ENCODE assay signal across 2 cellular contexts in genomic region chr6:27633221-27633688, GRCh38.
TF ChIP-seq lines count a peak whose summit lies in the region.
"Not testable (repeated sequence)": the region's sequence is repeated elsewhere in the genome, so short reads cannot be mapped to it uniquely, and the experiment has no call there.

No MANE protein-coding gene starts in this region.

TF ChIP-seq in HEK293, 187 proteins besides CTCF, POLR2A, EP300 and RAD21 (continued from another document and continues in another):
- TF ChIP-seq ZNF449 (tag by site-specific recombination; IDR thresholded peaks at IDR 0.05) = peak; percentile 27; the same call in 1 of the 2 replicates
- peak; percentile 54; the same call in 1 of the 2 replicates for TF ChIP-seq ZNF610 (tag by site-specific recombination; IDR thresholded peaks at IDR 0.05; ENCODE audit: borderline replicate concordance)
- peak; percentile 59 for TF ChIP-seq PRDM10 (tag by site-specific recombination; IDR thresholded peaks at IDR 0.05)
- TF ChIP-seq ZBTB44 (tag by site-specific recombination; IDR thresholded peaks at IDR 0.05) = peak; percentile 18; the same call in 1 of the 2 replicates
- TF ChIP-seq WT1 (tag by site-specific recombination; IDR thresholded peaks at IDR 0.05) = peak; percentile 89
- TF ChIP-seq SETDB1 (IDR thresholded peaks at IDR 0.05; ENCODE audit: insufficient read length, low read length) = peak; percentile 94
- TF ChIP-seq GLIS2 (tag by site-specific recombination; IDR thresholded peaks at IDR 0.05) = peak; percentile 67
- TF ChIP-seq ZNF580 (tag by site-specific recombination; IDR thresholded peaks at IDR 0.05) = peak; percentile 81; the same call in 1 of the 2 replicates
- peak; percentile 73 for TF ChIP-seq ZEB2 (tag by site-specific recombination; IDR thresholded peaks at IDR 0.05)
- TF ChIP-seq ZNF654 (tag by site-specific recombination; IDR thresholded peaks at IDR 0.05; ENCODE audit: low read depth) = peak; percentile 21; the same call in 1 of the 2 replicates
- peak; percentile 97 for TF ChIP-seq BCL11A (tag by site-specific recombination; IDR thresholded peaks at IDR 0.05; ENCODE audit: low read depth)
- TF ChIP-seq ZNF24 (tag by site-specific recombination; IDR thresholded peaks at IDR 0.05) = peak; percentile 96
- peak; percentile 46; the same call in 1 of the 2 replicates for TF ChIP-seq ZFP69B (tag by site-specific recombination; IDR thresholded peaks at IDR 0.05)
- peak; percentile 91 for TF ChIP-seq KLF10 (tag by site-specific recombination; IDR thresholded peaks at IDR 0.05)
- peak; percentile 54; the same call in 1 of the 2 replicates for TF ChIP-seq HIC1 (tag by site-specific recombination; IDR thresholded peaks at IDR 0.05)
- peak; percentile 92 for TF ChIP-seq ZNF324 (tag by site-specific recombination; IDR thresholded peaks at IDR 0.05)
- peak; percentile 18; the same call in 1 of the 2 replicates for TF ChIP-seq ZNF623 (tag by site-specific recombination; IDR thresholded peaks at IDR 0.05)
- TF ChIP-seq ZNF394 (tag by site-specific recombination; IDR thresholded peaks at IDR 0.05; ENCODE audit: borderline replicate concordance) = peak; percentile 60; the same call in 1 of the 2 replicates

TF ChIP-seq in K562, 482 proteins besides CTCF, POLR2A, EP300 and RAD21 (continued from another document and continues in another):
- TF ChIP-seq ZBTB33 (CRISPR knock-in tag; IDR thresholded peaks at IDR 0.05) (peak; percentile 62; the same call in 1 of the 2 replicates), JUN (IDR thresholded peaks at IDR 0.05; ENCODE audit: borderline replicate concordance, low read depth, low read length) (peak; percentile 92), JUN (CRISPR knock-in tag; IDR thresholded peaks at IDR 0.05; ENCODE audit: borderline replicate concordance) (0 out of 2 replicates have a peak, but pooled peaks have one; percentile 58), DMBX1 (CRISPR knock-in tag; IDR thresholded peaks at IDR 0.05; ENCODE audit: borderline replicate concordance) (peak; percentile 76), TFE3 (CRISPR knock-in tag; IDR thresholded peaks at IDR 0.05) (peak; percentile 29), MYBL2 (IDR thresholded peaks at IDR 0.05; ENCODE audit: low read depth) (peak; percentile 68; the same call in 1 of the 2 replicates), HLTF (IDR thresholded peaks at IDR 0.05) (0 out of 2 replicates have a peak, but pooled peaks have one; percentile 75), DPF2 (IDR thresholded peaks at IDR 0.05) (peak; percentile 95), ZBED1 (IDR thresholded peaks at IDR 0.05) (0 out of 2 replicates have a peak, but pooled peaks have one; percentile 44), SP1 (CRISPR knock-in tag; IDR thresholded peaks at IDR 0.05) (peak; percentile 45; the same call in 1 of the 2 replicates), TAF9B (IDR thresholded peaks at IDR 0.05; ENCODE audit: partially characterized antibody) (peak; percentile 96), TRIM24 (IDR thresholded peaks at IDR 0.05) (peak; percentile 98 to 99), GATAD2A (IDR thresholded peaks at IDR 0.05) (peak; percentile 45; the same call in 1 of the 2 replicates), ZNF212 (CRISPR knock-in tag; IDR thresholded peaks at IDR 0.05) (0 out of 2 replicates have a peak, but pooled peaks have one; percentile 19), TEAD2 (tag; IDR thresholded peaks at IDR 0.05) (peak; percentile 67; the same call in 1 of the 2 replicates), NEUROD1 (IDR thresholded peaks at IDR 0.05; ENCODE audit: borderline replicate concordance, low read depth, low read length, partially characterized antibody) (peak; percentile 53), NRF1 (conservative IDR thresholded peaks at IDR 0.05 in 1 of 2, IDR thresholded peaks at IDR 0.05 in 1 of 2) (peak in 1 of 2 experiments; percentile 25; a peak in 1 of 4 replicates), MEF2D (tag; conservative IDR thresholded peaks at IDR 0.05; ENCODE audit: low read depth) (0 out of 2 replicates have a peak, but pooled peaks have one; percentile 26), USF1 (CRISPR knock-in tag; IDR thresholded peaks at IDR 0.05) (peak; percentile 75), TEAD1 (CRISPR knock-in tag; IDR thresholded peaks at IDR 0.05) (peak; percentile 95 to 98), ZNF280A (IDR thresholded peaks at IDR 0.05; ENCODE audit: low read depth, partially characterized antibody) (peak; percentile 92), RNF2 (IDR thresholded peaks at IDR 0.05) (peak; percentile 25; the same call in 1 of the 2 replicates), ZNF57 (CRISPR knock-in tag; IDR thresholded peaks at IDR 0.05) (peak; percentile 97), GABPB1 (CRISPR knock-in tag; IDR thresholded peaks at IDR 0.05) (0 out of 2 replicates have a peak, but pooled peaks have one; percentile 29), BHLHE40 (IDR thresholded peaks at IDR 0.05; ENCODE audit: low read length) (peak; percentile 82), FOXP1 (CRISPR knock-in tag; IDR thresholded peaks at IDR 0.05) (peak; percentile 79), RCOR1 (IDR thresholded peaks at IDR 0.05; ENCODE audit: borderline replicate concordance in 1 of 2, low read depth in 2 of 2, low read length in 2 of 2) (peak in 1 of 2 experiments; percentile 88; a peak in 2 of 4 replicates), CREB1 (CRISPR knock-in tag; IDR thresholded peaks at IDR 0.05) (peak; percentile 55; the same call in 1 of the 2 replicates), GATA2 (CRISPR knock-in tag; IDR thresholded peaks at IDR 0.05) (peak; percentile 76; the same call in 1 of the 2 replicates), CHAMP1 (IDR thresholded peaks at IDR 0.05) (peak; percentile 91), JUND (IDR thresholded peaks at IDR 0.05; ENCODE audit: borderline replicate concordance, low read depth, low read length) (peak; percentile 96), JUND (tag; IDR thresholded peaks at IDR 0.05; ENCODE audit: borderline replicate concordance, low read depth, low read length) (peak; percentile 98), ATF1 (tag; IDR thresholded peaks at IDR 0.05) (peak; percentile 81), NCOA1 (IDR thresholded peaks at IDR 0.05; ENCODE audit: low read depth) (peak; percentile 47; the same call in 1 of the 2 replicates), MTA1 (IDR thresholded peaks at IDR 0.05; ENCODE audit: borderline replicate concordance) (peak; percentile 50; the same call in 1 of the 2 replicates), NFIC (IDR thresholded peaks at IDR 0.05) (peak; percentile 97), CBX1 (IDR thresholded peaks at IDR 0.05; ENCODE audit: low read depth) (peak; percentile 92; the same call in 1 of the 2 replicates), TCF3 (CRISPR knock-in tag; IDR thresholded peaks at IDR 0.05) (peak; percentile 91), ZEB2 (IDR thresholded peaks at IDR 0.05) (peak; percentile 79; the same call in 1 of the 2 replicates), LCOR (CRISPR knock-in tag; IDR thresholded peaks at IDR 0.05) (peak; percentile 63; the same call in 1 of the 2 replicates), KDM1A (IDR thresholded peaks at IDR 0.05) (peak; percentile 65 to 81), JUNB (CRISPR knock-in tag; conservative IDR thresholded peaks at IDR 0.05) (peak; percentile 91), KLF1 (tag; IDR thresholded peaks at IDR 0.05) (peak; percentile 98), ZBTB2 (IDR thresholded peaks at IDR 0.05) (peak; percentile 56; the same call in 1 of the 2 replicates), POLR2H (tag; IDR thresholded peaks at IDR 0.05; ENCODE audit: low read depth) (0 out of 2 replicates have a peak, but pooled peaks have one; percentile 27), HDAC3 (IDR thresholded peaks at IDR 0.05; ENCODE audit: borderline replicate concordance, partially characterized antibody) (peak; percentile 62), NBN (IDR thresholded peaks at IDR 0.05; ENCODE audit: low read depth) (peak; percentile 80; the same call in 1 of the 2 replicates), ZNF589 (CRISPR knock-in tag; IDR thresholded peaks at IDR 0.05; ENCODE audit: low read depth) (peak; percentile 67; the same call in 1 of the 2 replicates), KLF16 (IDR thresholded peaks at IDR 0.05) (peak; percentile 75), ZNF316 (IDR thresholded peaks at IDR 0.05) (0 out of 2 replicates have a peak, but pooled peaks have one; percentile 5), FOXJ2 (tag; IDR thresholded peaks at IDR 0.05) (peak; percentile 50), MAZ (CRISPR knock-in tag; conservative IDR thresholded peaks at IDR 0.05 in 1 of 2, IDR thresholded peaks at IDR 0.05 in 1 of 2) (peak; percentile 74 to 86; a peak in 3 of 4 replicates), XRCC3 (IDR thresholded peaks at IDR 0.05) (peak; percentile 91), ERF (CRISPR knock-in tag; IDR thresholded peaks at IDR 0.05) (0 out of 2 replicates have a peak, but pooled peaks have one; percentile 46), ZBTB17 (CRISPR knock-in tag; IDR thresholded peaks at IDR 0.05) (peak; percentile 66; the same call in 1 of the 2 replicates)
- TF ChIP-seq MYBL2 (CRISPR knock-in tag; IDR thresholded peaks at IDR 0.05; ENCODE audit: borderline replicate concordance); CREB1 (IDR thresholded peaks at IDR 0.05); ATF1 (CRISPR knock-in tag; IDR thresholded peaks at IDR 0.05): not testable (repeated sequence)
